In the genomic region with DNA sequence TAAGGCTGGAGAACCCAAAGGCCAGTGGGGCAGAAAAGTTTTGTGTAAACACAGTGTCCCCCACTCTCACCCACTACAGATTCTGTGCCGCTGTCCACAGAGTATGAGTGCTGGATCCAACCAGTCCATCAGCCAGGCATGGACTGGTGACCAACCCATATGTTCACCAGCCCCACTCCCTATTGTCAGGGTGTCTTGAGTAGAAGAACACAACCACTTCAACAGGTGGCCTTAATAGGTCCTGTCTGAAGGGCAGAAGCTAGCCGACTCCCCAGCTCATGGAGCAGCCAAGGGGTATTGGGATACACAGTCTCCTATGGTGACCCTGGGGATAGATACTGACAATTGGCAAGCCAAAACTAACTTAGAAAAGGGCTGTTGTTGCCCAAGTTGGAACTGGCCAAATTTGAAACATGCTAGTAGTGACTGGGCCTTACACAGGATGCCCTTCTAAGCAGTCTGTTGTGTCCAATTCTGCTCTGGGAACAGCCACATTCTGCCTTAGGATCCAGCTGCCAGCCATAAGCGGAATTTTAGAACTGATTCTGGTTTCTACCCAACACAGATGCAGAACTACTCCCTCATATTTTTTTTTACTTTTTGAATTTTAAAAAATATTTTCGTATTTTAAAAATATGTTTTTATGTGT, we compare ENCODE assay signal across 9 cellular contexts. TPM values are rescaled to one million over a fixed set of nuclear protein-coding genes. Genes with fewer than 3 reads are reported as not detected.
DNase-seq lines count a peak whose midpoint lies in the region; ATAC-seq, FAIRE-seq and TF ChIP-seq lines count a peak whose summit lies in the region.
"Had no signal": no experiment of that assay in that cellular context is flagged by ENCODE, and none has a peak within 500 bp of the region (broad histone marks: within the 10 kb centered on the region; RNA-seq: fewer than 3 reads in every experiment).

No MANE protein-coding gene starts in this region.

- H2AFZ ChIP-seq in H1 (ENCODE audit: low read length) (no peak overlapping the region), neuronal stem cell (ENCODE audit: low read length) (no peak overlapping the region)

- no peak overlapping the region for H3K4me3 ChIP-seq in CD8-positive, alpha-beta memory T cell (ENCODE audit: low read length)
- H3K4me3 ChIP-seq in H1 (ENCODE audit: extremely low read depth in 1 of 4, insufficient read depth in 2 of 4, low read depth in 3 of 4, low read length in 4 of 4) (no peak overlapping the region), mesendoderm (ENCODE audit: low read length) (no peak overlapping the region), neuronal stem cell (ENCODE audit: low read length in 2 of 2) (no peak overlapping the region)

- no peak overlapping the region for H3K56ac ChIP-seq in H1 (replicated peaks; ENCODE audit: insufficient read length, low read depth, low read length)
- no peak overlapping the region for H3K56ac ChIP-seq in mesendoderm (ENCODE audit: low read length)

- peak overlapping the region in 6 of 8 donors; percentile 24 to 94 (median 54) for H3K27ac Mint-ChIP-seq in CD8-positive, alpha-beta memory T cell
- H3K27ac Mint-ChIP-seq in osteocyte (ENCODE audit: unreplicated experiment), result peak overlapping the region; percentile 74
- H3K27ac Mint-ChIP-seq: dendritic cell treated with granulocyte-macrophage colony-stimulating factor and Interleukin-4, amounts not matched to agents 40 ng/mL and 50 ng/mL, for 4 days had no signal

- no peak for TF ChIP-seq CTCF in H1 (IDR thresholded peaks at IDR 0.05; ENCODE audit: control extremely low read depth in 1 of 3, insufficient read depth in 1 of 3, low read depth in 1 of 3, low read length in 3 of 3)
- no peak for TF ChIP-seq CTCF in osteocyte (IDR thresholded peaks at IDR 0.05)

- CTCF ChIA-PET in CD8-positive, alpha-beta memory T cell (lab: Charles Lee), result no interaction called here
- CTCF ChIA-PET in H1 (lab: Charles Lee; ENCODE audit: partially characterized antibody), result interaction anchor here (0.6 to 1.1 kb wide), 3 partner anchors 31 to 830 kb away, joined by 3 to 6 read pairs (median 3); no protein-coding TSS in a partner anchor

- DNase-seq in CD8-positive, alpha-beta memory T cell, result no peak
- peak; percentile 42 for DNase-seq in LHCN-M2 (ENCODE audit: low read depth)
- no peak for DNase-seq in H1 (ENCODE audit: low read depth in 1 of 2, low spot score in 2 of 2)
- no peak for DNase-seq in osteocyte (ENCODE audit: extremely low spot score, unreplicated experiment)
- DNase-seq in RKO (ENCODE audit: low spot score), result no peak
- no peak for DNase-seq in mesendoderm
- no peak for DNase-seq in neuronal stem cell (ENCODE audit: low spot score)

- H3K9me3 ChIP-seq in CD8-positive, alpha-beta memory T cell (ENCODE audit: low read length), result no peaks in the 10 kb centered on the region
- no peaks in the 10 kb centered on the region for H3K9me3 ChIP-seq in H1 (ENCODE audit: insufficient read depth in 2 of 2, low read depth in 1 of 2, low read length in 1 of 2)
- no peaks in the 10 kb centered on the region for H3K9me3 ChIP-seq in neuronal stem cell (replicated peaks in 1 of 2; ENCODE audit: control insufficient read depth in 2 of 2, insufficient read depth in 1 of 2, low read depth in 1 of 2, low read length in 2 of 2)

- H4K5ac ChIP-seq in H1 (ENCODE audit: insufficient read length, low read depth, low read length) (no peak overlapping the region), mesendoderm (ENCODE audit: low read length) (no peak overlapping the region)

- no peak overlapping the region for H2BK20ac ChIP-seq in H1 (ENCODE audit: low read length)

- no peak for ATAC-seq in GM18520 (IDR thresholded peaks at IDR 0.05; ENCODE audit: unreplicated experiment)

- no peak for FAIRE-seq in H1 (lab: Jason Lieb, UNC)

- H4K8ac ChIP-seq in H1 (ENCODE audit: extremely low read depth, insufficient read depth, low read length) (no peak overlapping the region), mesendoderm (ENCODE audit: low read depth, low read length) (no peak overlapping the region), neuronal stem cell (ENCODE audit: low read depth, low read length) (no peak overlapping the region)

- H4K91ac ChIP-seq in H1 (replicated peaks; ENCODE audit: insufficient read length, low read length), result no peak overlapping the region
- H4K91ac ChIP-seq in neuronal stem cell (ENCODE audit: low read depth, low read length, poor library complexity), result no peak overlapping the region

- no peaks in the 10 kb centered on the region for H3K9me3 Mint-ChIP-seq in CD8-positive, alpha-beta memory T cell
- H3K9me3 Mint-ChIP-seq in osteocyte (ENCODE audit: unreplicated experiment), result no peaks in the 10 kb centered on the region
- H3K9me3 Mint-ChIP-seq: dendritic cell treated with granulocyte-macrophage colony-stimulating factor and Interleukin-4, amounts not matched to agents 40 ng/mL and 50 ng/mL, for 4 days had no signal

- H3K18ac ChIP-seq in H1 (ENCODE audit: extremely low read depth, low read length) (no peak overlapping the region), mesendoderm (ENCODE audit: low read length) (no peak overlapping the region), neuronal stem cell (ENCODE audit: low read length) (no peak overlapping the region)

- TF ChIP-seq EP300 in H1 (IDR thresholded peaks at IDR 0.05; ENCODE audit: borderline replicate concordance in 1 of 2, low read depth in 2 of 2, low read length in 2 of 2), result no peak

- H3K4me2 ChIP-seq in H1 (ENCODE audit: insufficient read depth in 1 of 2, low read depth in 2 of 2, low read length in 2 of 2), result no peak overlapping the region
- no peak overlapping the region for H3K4me2 ChIP-seq in mesendoderm (ENCODE audit: low read length)
- H3K4me2 ChIP-seq in neuronal stem cell (ENCODE audit: insufficient read depth, low read length, poor library complexity, severe bottlenecking), result no peak overlapping the region

- TF ChIP-seq POLR2A in H1 (IDR thresholded peaks at IDR 0.05; ENCODE audit: control extremely low read depth in 1 of 2, low read depth in 2 of 2, low read length in 2 of 2), result no peak

- POLR2A ChIA-PET in CD8-positive, alpha-beta memory T cell (lab: Charles Lee), result interaction anchor here (0.5 kb wide), 1 partner anchor 385 kb away, joined by 3 read pairs; no protein-coding TSS in a partner anchor
- POLR2A ChIA-PET in H1 (lab: Charles Lee; ENCODE audit: partially characterized antibody), result no interaction called here

- H3K4ac ChIP-seq in H1 (replicated peaks; ENCODE audit: insufficient read length, low read depth, low read length) (no peak overlapping the region), mesendoderm (ENCODE audit: low read depth, low read length) (no peak overlapping the region), neuronal stem cell (ENCODE audit: low read length) (no peak overlapping the region)

- H3K79me1 ChIP-seq in H1 (ENCODE audit: low read depth, low read length) (no peaks in the 10 kb centered on the region), mesendoderm (ENCODE audit: low read length) (no peaks in the 10 kb centered on the region), neuronal stem cell (ENCODE audit: low read depth, low read length) (no peaks in the 10 kb centered on the region)

- no peak overlapping the region for H2BK5ac ChIP-seq in H1 (ENCODE audit: low read depth, low read length)
- no peak overlapping the region for H2BK5ac ChIP-seq in mesendoderm (ENCODE audit: low read length)
- no peak overlapping the region for H2BK5ac ChIP-seq in neuronal stem cell (ENCODE audit: low read length)

- 87% methylated on average over 4 of the region's 4 CpGs; no CpG with 5 or more reads in 1 of the 2 experiments for WGBS in H1 (ENCODE audit: extremely low coverage in 1 of 2, insufficient coverage in 1 of 2, insufficient read length in 1 of 2, insufficient replicate concordance in 2 of 2, low coverage in 1 of 2, low lambda C conversion rate in 2 of 2, missing lambda C conversion rate in 1 of 2), 2 experiments
- WGBS in mesendoderm (ENCODE audit: extremely low coverage, insufficient coverage, low lambda C conversion rate), result 100% methylated on average over 1 of the region's 4 CpGs
- 100% methylated on average over 1 of the region's 4 CpGs; no CpG with 5 or more reads in 1 of the 2 donors for WGBS in neuronal stem cell (ENCODE audit: extremely low coverage in 2 of 2, insufficient read length in 2 of 2, insufficient replicate concordance in 1 of 2), 2 donors

- no peaks in the 10 kb centered on the region for H3K36me3 Mint-ChIP-seq in CD8-positive, alpha-beta memory T cell
- no peaks in the 10 kb centered on the region for H3K36me3 Mint-ChIP-seq in osteocyte (ENCODE audit: unreplicated experiment)

- H3K4me1 ChIP-seq in CD8-positive, alpha-beta memory T cell (ENCODE audit: insufficient read depth, low read length), result peaks cover 7% of the 10 kb centered on the region
- H3K4me1 ChIP-seq in H1 (replicated peaks in 1 of 4; ENCODE audit: control insufficient read depth in 3 of 4, insufficient read depth in 4 of 4, low read length in 3 of 4), result peaks cover 0 to under 1% (median 0%) of the 10 kb centered on the region in 4 experiments; a peak in 2 of 7 replicates
- no peaks in the 10 kb centered on the region for H3K4me1 ChIP-seq in mesendoderm (ENCODE audit: control insufficient read depth, low read depth, low read length)
- H3K4me1 ChIP-seq in neuronal stem cell (ENCODE audit: control insufficient read depth in 2 of 2, insufficient read depth in 1 of 2, low read depth in 1 of 2, low read length in 2 of 2), result peaks cover 6 to 16% of the 10 kb centered on the region in 2 donors

- H3K23ac ChIP-seq in H1 (ENCODE audit: insufficient read length) (no peak overlapping the region), mesendoderm (ENCODE audit: low read length) (no peak overlapping the region), neuronal stem cell (ENCODE audit: low read depth, low read length, poor library complexity) (no peak overlapping the region)

- 0 out of 2 replicates have a peak overlapping the region, but pooled peaks have one; percentile 50 for H2BK15ac ChIP-seq in H1 (ENCODE audit: low read length)
- H2BK15ac ChIP-seq in mesendoderm (replicated peaks; ENCODE audit: low read depth), result no peak overlapping the region
- H2BK15ac ChIP-seq in neuronal stem cell (ENCODE audit: low read length), result no peak overlapping the region

- peaks cover 3 to 12% (median 11%) of the 10 kb centered on the region in 3 donors for H3K4me1 Mint-ChIP-seq in CD8-positive, alpha-beta memory T cell
- H3K4me1 Mint-ChIP-seq in osteocyte (ENCODE audit: unreplicated experiment), result peaks cover 31% of the 10 kb centered on the region

- H4K20me1 ChIP-seq in H1 (replicated peaks in 1 of 2; ENCODE audit: control insufficient read depth in 1 of 2, insufficient read depth in 2 of 2, low read length in 2 of 2), result no peaks in the 10 kb centered on the region

- H3K4me3 Mint-ChIP-seq in CD8-positive, alpha-beta memory T cell, result no peak overlapping the region
- no peak overlapping the region for H3K4me3 Mint-ChIP-seq in osteocyte (ENCODE audit: unreplicated experiment)
- H3K4me3 Mint-ChIP-seq: dendritic cell treated with granulocyte-macrophage colony-stimulating factor and Interleukin-4, amounts not matched to agents 40 ng/mL and 50 ng/mL, for 4 days had no signal

- H3K27me3 Mint-ChIP-seq in CD8-positive, alpha-beta memory T cell, result peaks cover 0 to 11% of the 10 kb centered on the region in 2 donors
- H3K27me3 Mint-ChIP-seq in osteocyte (ENCODE audit: unreplicated experiment), result no peaks in the 10 kb centered on the region
- H3K27me3 Mint-ChIP-seq: dendritic cell treated with granulocyte-macrophage colony-stimulating factor and Interleukin-4, amounts not matched to agents 40 ng/mL and 50 ng/mL, for 4 days had no signal

- H3K79me2 ChIP-seq in H1 (ENCODE audit: control insufficient read depth in 1 of 2, insufficient read depth in 2 of 2, low read length in 2 of 2) (no peaks in the 10 kb centered on the region), mesendoderm (ENCODE audit: control insufficient read depth, insufficient read depth, low read length) (no peaks in the 10 kb centered on the region)

- H3K23me2 ChIP-seq in H1 (ENCODE audit: low read depth, low read length), result no peaks in the 10 kb centered on the region

- no peak overlapping the region for H2BK120ac ChIP-seq in H1 (replicated peaks; ENCODE audit: low read depth, low read length)
- H2BK120ac ChIP-seq in mesendoderm (ENCODE audit: low read depth, low read length), result no peak overlapping the region
- H2BK120ac ChIP-seq in neuronal stem cell (ENCODE audit: low read depth, low read length), result no peak overlapping the region

- no peaks in the 10 kb centered on the region for H3K36me3 ChIP-seq in CD8-positive, alpha-beta memory T cell (ENCODE audit: insufficient read depth, low read length)
- H3K36me3 ChIP-seq in H1 (ENCODE audit: control insufficient read depth in 2 of 4, insufficient read depth in 4 of 4, low read length in 3 of 4) (no peaks in the 10 kb centered on the region), mesendoderm (ENCODE audit: control insufficient read depth, insufficient read depth, low read length) (no peaks in the 10 kb centered on the region), neuronal stem cell (replicated peaks in 1 of 2; ENCODE audit: control insufficient read depth in 2 of 2, insufficient read depth in 2 of 2, low read length in 2 of 2) (no peaks in the 10 kb centered on the region)

- H3K27me3 ChIP-seq in CD8-positive, alpha-beta memory T cell (ENCODE audit: insufficient read depth, low read length, poor library complexity, severe bottlenecking), result no peaks in the 10 kb centered on the region
- H3K27me3 ChIP-seq in H1 (replicated peaks in 1 of 4; ENCODE audit: control insufficient read depth in 3 of 4, extremely low read depth in 1 of 4, insufficient read depth in 3 of 4, low read length in 3 of 4) (peaks cover 0 to 1% (median 0%) of the 10 kb centered on the region in 4 experiments; a peak in 1 of 7 replicates), mesendoderm (ENCODE audit: insufficient read depth, low read length, poor library complexity) (no peaks in the 10 kb centered on the region), neuronal stem cell (ENCODE audit: control insufficient read depth in 3 of 3, insufficient read depth in 3 of 3, low read depth in 1 of 3, low read length in 3 of 3) (no peaks in the 10 kb centered on the region)

- H3K9ac ChIP-seq in H1 (replicated peaks in 1 of 4; ENCODE audit: extremely low read depth in 1 of 4, low read depth in 3 of 4, low read length in 3 of 4), result no peak overlapping the region
- no peak overlapping the region for H3K9ac ChIP-seq in mesendoderm (ENCODE audit: low read length)
- H3K9ac ChIP-seq in neuronal stem cell (ENCODE audit: low read depth, low read length, poor library complexity), result no peak overlapping the region

- no peak overlapping the region for H2BK12ac ChIP-seq in H1 (ENCODE audit: low read depth, low read length)
- no peak overlapping the region for H2BK12ac ChIP-seq in neuronal stem cell (ENCODE audit: low read length)

- H3K14ac ChIP-seq in H1 (ENCODE audit: insufficient read length) (no peak overlapping the region), neuronal stem cell (ENCODE audit: low read length) (no peak overlapping the region)

- TF ChIP-seq RAD21 in H1 (IDR thresholded peaks at IDR 0.05 in 1 of 2, conservative IDR thresholded peaks at IDR 0.05 in 1 of 2; ENCODE audit: low read depth in 2 of 2, low read length in 2 of 2), result no peak

- no peak overlapping the region for H3K27ac ChIP-seq in CD8-positive, alpha-beta memory T cell (ENCODE audit: low read depth, low read length)
- H3K27ac ChIP-seq in H1 (ENCODE audit: low read depth, low read length) (no peak overlapping the region), mesendoderm (ENCODE audit: low read depth, low read length) (no peak overlapping the region), neuronal stem cell (replicated peaks; ENCODE audit: low read length) (no peak overlapping the region)

- H2AK5ac ChIP-seq in H1 (ENCODE audit: low read depth, low read length), result no peak overlapping the region
- H2AK5ac ChIP-seq in mesendoderm (ENCODE audit: low read length), result no peak overlapping the region
- no peak overlapping the region for H2AK5ac ChIP-seq in neuronal stem cell (ENCODE audit: low read depth, low read length)

RNA-seq across cellular contexts. Expression of gene PGM2L1, which starts 19.8 kb away (rescaled TPM):
- total RNA-seq in CD8-positive, alpha-beta memory T cell, result 1 to 10 TPM; 9.6 to 9.8 TPM
- 4.6 TPM for polyA plus RNA-seq in CD8-positive, alpha-beta memory T cell
- total RNA-seq in LHCN-M2 (2014; rRNA removed), result 22.6 and 27.0 TPM in 2 replicates
- polyA plus RNA-seq in LHCN-M2 (2012), result 6.6 TPM
- 40.0 and 42.7 TPM in 2 replicates for total RNA-seq in H1 (2021; fragmentation: NEBNext Ultra II Directional; extraction: Animal tissue kit (Norgen Biotek cat#: 25700))
- polyA plus RNA-seq in H1 (2011; rRNA removed), result 5.0 and 5.5 TPM in 2 replicates
- 5.8 TPM for polyA plus RNA-seq in H1 (2011; cell fraction: cytosol; rRNA removed)
- 13.5 TPM for polyA plus RNA-seq in H1 (2011; cell fraction: nucleus; rRNA removed)
- polyA plus RNA-seq in H1 (2012, experiment 1 of 2), result 6.9 to 13.5 TPM (median 10.4 TPM) in 4 replicates
- 1.1 TPM for polyA plus RNA-seq in H1 (2012, experiment 2 of 2)
- polyA plus RNA-seq in H1 (2013, experiment 1 of 2), result 21.1 TPM
- 18.9 TPM for polyA plus RNA-seq in H1 (2013, experiment 2 of 2)
- polyA minus RNA-seq in H1 (2011; rRNA and poly(A)+ RNA removed), result 11.9 and 12.8 TPM in 2 replicates
- polyA minus RNA-seq in H1 (2011; cell fraction: cytosol; rRNA and poly(A)+ RNA removed), result 13.5 TPM
- 38.9 TPM for polyA minus RNA-seq in H1 (2011; cell fraction: nucleus; rRNA and poly(A)+ RNA removed)
- total RNA-seq in osteocyte, result 19.8 and 22.1 TPM in 2 replicates
- 12.0 TPM for polyA plus RNA-seq in mesendoderm (2013, experiment 1 of 2)
- polyA plus RNA-seq in mesendoderm (2013, experiment 2 of 2), result 12.1 TPM
- 6.2 TPM for polyA plus RNA-seq in neuronal stem cell (2013, experiment 1 of 2)
- polyA plus RNA-seq in neuronal stem cell (2013, experiment 2 of 2), result 6.2 TPM

RNA-seq across cellular contexts. Expression of gene KCNE3, which starts 49.4 kb away (rescaled TPM):
- under 1 TPM in 1 of 2 experiments, not detected in 1; 0.07 TPM for total RNA-seq in CD8-positive, alpha-beta memory T cell
- polyA plus RNA-seq in CD8-positive, alpha-beta memory T cell, result not detected
- total RNA-seq in LHCN-M2 (2014; rRNA removed) (0.23 and 0.51 TPM in 2 replicates), osteocyte (not detected in 2 replicates)
- 0.15 TPM for polyA plus RNA-seq in LHCN-M2 (2012)
- total RNA-seq in H1 (2021; fragmentation: NEBNext Ultra II Directional; extraction: Animal tissue kit (Norgen Biotek cat#: 25700)), result 2.8 and 3.5 TPM in 2 replicates
- polyA plus RNA-seq in H1 (2011; rRNA removed), result 1.9 and 4.1 TPM in 2 replicates
- 4.1 TPM for polyA plus RNA-seq in H1 (2011; cell fraction: cytosol; rRNA removed)
- 4.5 TPM for polyA plus RNA-seq in H1 (2011; cell fraction: nucleus; rRNA removed)
- polyA plus RNA-seq in H1 (2012, experiment 1 of 2), result 1.8 to 3.9 TPM (median 2.4 TPM) in 4 replicates
- polyA plus RNA-seq in H1 (2012, experiment 2 of 2), result 2.3 TPM
- polyA plus RNA-seq in H1 (2013, experiment 1 of 2), result 2.9 TPM
- 2.7 TPM for polyA plus RNA-seq in H1 (2013, experiment 2 of 2)
- polyA minus RNA-seq in H1 (2011; rRNA and poly(A)+ RNA removed), result 2.9 and 4.5 TPM in 2 replicates
- polyA minus RNA-seq in H1 (2011; cell fraction: cytosol; rRNA and poly(A)+ RNA removed), result 3.2 TPM
- polyA minus RNA-seq in H1 (2011; cell fraction: nucleus; rRNA and poly(A)+ RNA removed), result 1.1 TPM
- 8.2 TPM for polyA plus RNA-seq in mesendoderm (2013, experiment 1 of 2)
- 7.7 TPM for polyA plus RNA-seq in mesendoderm (2013, experiment 2 of 2)
- 1.2 TPM for polyA plus RNA-seq in neuronal stem cell (2013, experiment 1 of 2)
- polyA plus RNA-seq in neuronal stem cell (2013, experiment 2 of 2), result 1.1 TPM
